19 cellular contexts compared by ENCODE assay signal in genomic region chr11:89625171-89625570, GRCh38.
DNase-seq lines count a peak whose midpoint lies in the region; ATAC-seq and TF ChIP-seq lines count a peak whose summit lies in the region.
"Had no signal": no experiment of that assay in that cellular context is flagged by ENCODE, and none has a peak within 500 bp of the region (broad histone marks: within the 10 kb centered on the region; RNA-seq: fewer than 3 reads in every experiment).

No MANE protein-coding gene starts in this region.

- H3K27ac Mint-ChIP-seq in type B pancreatic cell: no peak overlapping the region
- H3K27ac Mint-ChIP-seq: activated naive CD8-positive, alpha-beta T cell treated with anti-CD3 and anti-CD28 coated beads for 36 hours; nephron; T-helper 17 cell had no signal

- TF ChIP-seq CTCF in choroid plexus epithelial cell (conservative IDR thresholded peaks at IDR 0.05; ENCODE audit: low read depth, low read length) (peak; percentile 49), type B pancreatic cell (conservative IDR thresholded peaks at IDR 0.05) (peak; percentile 61)

- no peaks in the 10 kb centered on the region for H3K36me3 Mint-ChIP-seq in type B pancreatic cell
- H3K36me3 Mint-ChIP-seq: activated naive CD8-positive, alpha-beta T cell treated with anti-CD3 and anti-CD28 coated beads for 36 hours had no signal

- H3K9me3 Mint-ChIP-seq in type B pancreatic cell: no peaks in the 10 kb centered on the region
- H3K9me3 Mint-ChIP-seq: activated naive CD8-positive, alpha-beta T cell treated with anti-CD3 and anti-CD28 coated beads for 36 hours; nephron had no signal

- no peaks in the 10 kb centered on the region for H3K4me1 Mint-ChIP-seq in type B pancreatic cell (ENCODE audit: unreplicated experiment)
- H3K4me1 Mint-ChIP-seq: activated naive CD8-positive, alpha-beta T cell treated with anti-CD3 and anti-CD28 coated beads for 36 hours; central memory CD8-positive, alpha-beta T cell; T-helper 17 cell had no signal

- H3K4me3 ChIP-seq in choroid plexus epithelial cell (ENCODE audit: low read depth, low read length): no peak overlapping the region

- ATAC-seq in GM18502 (IDR thresholded peaks at IDR 0.05; ENCODE audit: poor library complexity, unreplicated experiment): no peak
- ATAC-seq in GM21825 (IDR thresholded peaks at IDR 0.05; ENCODE audit: unreplicated experiment): no peak
- ATAC-seq: right cardiac atrium, T-helper 17 cell had no signal

- H3K4me3 Mint-ChIP-seq in type B pancreatic cell: no peak overlapping the region
- H3K4me3 Mint-ChIP-seq: activated naive CD8-positive, alpha-beta T cell treated with anti-CD3 and anti-CD28 coated beads for 36 hours; central memory CD8-positive, alpha-beta T cell; nephron; T-helper 17 cell had no signal

- DNase-seq in NCI-H82 (lab: John Stamatoyannopoulos, UW) (peak; percentile 38), NCI-H82 treated with DMSO at 0.1 percent for 48 hours (lab: John Stamatoyannopoulos, UW; ENCODE audit: unreplicated experiment) (no peak), NCI-H526 (lab: John Stamatoyannopoulos, UW) (peak; percentile 23 to 42), choroid plexus epithelial cell (ENCODE audit: low read depth) (peak; percentile 16), type B pancreatic cell (ENCODE audit: extremely low spot score, unreplicated experiment) (no peak), NCI-H1092 treated with DMSO at 0.1 percent for 48 hours (lab: John Stamatoyannopoulos, UW) (no peak)
- DNase-seq: ACHN; activated naive CD8-positive, alpha-beta T cell treated with anti-CD3 and anti-CD28 coated beads for 36 hours; activated T-cell treated with anti-CD3 and anti-CD28 coated beads for 4 hours; GOT3; mesenchymal stem cell; NCI-H345; right cardiac atrium; stimulated activated CD4-positive, alpha-beta T cell treated with anti-CD3 and anti-CD28 coated beads, Interleukin-2, amount 100 ng/mL, for 48 hours; T-helper 17 cell had no signal

- H3K27me3 Mint-ChIP-seq in type B pancreatic cell: no peaks in the 10 kb centered on the region
- H3K27me3 Mint-ChIP-seq: activated naive CD8-positive, alpha-beta T cell treated with anti-CD3 and anti-CD28 coated beads for 36 hours; central memory CD8-positive, alpha-beta T cell; T-helper 17 cell had no signal

Comparison
In these comparisons a context has a peak if more than half of its experiments do, and no peak if none do; other contexts are left out.
1. DNase-seq: peak in NCI-H82 (single experiment), NCI-H526 (2 of 2) and choroid plexus epithelial cell (single experiment); none in NCI-H82 treated with DMSO at 0.1 percent for 48 hours (single experiment), type B pancreatic cell (single experiment) and NCI-H1092 treated with DMSO at 0.1 percent for 48 hours (single experiment).